ENCODE assay signal across 1 cellular context in genomic region chr12:108563804-108564151, GRCh38.
TF ChIP-seq lines count a peak whose summit lies in the region.

No MANE protein-coding gene starts in this region.

TF ChIP-seq in K562, 482 proteins besides CTCF, POLR2A, EP300 and RAD21:
- TF ChIP-seq ZBTB34 (CRISPR knock-in tag; IDR thresholded peaks at IDR 0.05) = no peak
- 0 out of 4 replicates have a peak, but pooled peaks of 1 of the 2 experiments have one; percentile 16 for TF ChIP-seq ARNT (IDR thresholded peaks at IDR 0.05)
- 0 out of 2 replicates have a peak, but pooled peaks have one; percentile 29 for TF ChIP-seq ZNF592 (IDR thresholded peaks at IDR 0.05)
- TF ChIP-seq SMARCA4 (IDR thresholded peaks at IDR 0.05) = 0 out of 2 replicates have a peak, but pooled peaks have one; percentile 1
- TF ChIP-seq FOSL1 (tag; conservative IDR thresholded peaks at IDR 0.05) = 0 out of 2 replicates have a peak, but pooled peaks have one; percentile 7
- TF ChIP-seq KDM5B (IDR thresholded peaks at IDR 0.05; ENCODE audit: insufficient replicate concordance, low read depth, low read length) = no peak
- peak; percentile 75; the same call in 1 of the 2 replicates for TF ChIP-seq POLR2H (tag; IDR thresholded peaks at IDR 0.05; ENCODE audit: low read depth)
- TF ChIP-seq GABPA (tag; conservative IDR thresholded peaks at IDR 0.05; ENCODE audit: low read depth) = peak; percentile 14; the same call in 1 of the 2 replicates
- TF ChIP-seq MTA3 (IDR thresholded peaks at IDR 0.05; ENCODE audit: borderline replicate concordance) = 0 out of 2 replicates have a peak, but pooled peaks have one; percentile 13
- no peak for TF ChIP-seq ETV5 (CRISPR knock-in tag; IDR thresholded peaks at IDR 0.05; ENCODE audit: low read depth)
- no peak for TF ChIP-seq NR2C1 (IDR thresholded peaks at IDR 0.05)
- peak; percentile 3; the same call in 1 of the 2 replicates for TF ChIP-seq NR2C1 (tag; IDR thresholded peaks at IDR 0.05)
- TF ChIP-seq ZNF23 (CRISPR knock-in tag; IDR thresholded peaks at IDR 0.05) = no peak
- 0 out of 2 replicates have a peak, but pooled peaks have one; percentile 23 for TF ChIP-seq ZNF668 (CRISPR knock-in tag; IDR thresholded peaks at IDR 0.05)
- TF ChIP-seq BCOR (IDR thresholded peaks at IDR 0.05) = no peak
- peak; percentile 65; the same call in 1 of the 2 replicates for TF ChIP-seq FOXJ2 (tag; IDR thresholded peaks at IDR 0.05)
- TF ChIP-seq HDAC3 (IDR thresholded peaks at IDR 0.05; ENCODE audit: borderline replicate concordance, partially characterized antibody) = peak; percentile 0
- TF ChIP-seq ZNF589 (CRISPR knock-in tag; IDR thresholded peaks at IDR 0.05; ENCODE audit: low read depth) = 0 out of 2 replicates have a peak, but pooled peaks have one; percentile 21
- TF ChIP-seq CEBPG (CRISPR knock-in tag; IDR thresholded peaks at IDR 0.05) = no peak
- TF ChIP-seq CEBPG (tag; conservative IDR thresholded peaks at IDR 0.05 in 1 of 2, IDR thresholded peaks at IDR 0.05 in 1 of 2) = peak in 1 of 2 experiments; percentile 3; a peak in 1 of 4 replicates
- no peak for TF ChIP-seq ZNF224 (CRISPR knock-in tag; IDR thresholded peaks at IDR 0.05)
